1 cellular context compared by ENCODE assay signal in the genomic region with DNA sequence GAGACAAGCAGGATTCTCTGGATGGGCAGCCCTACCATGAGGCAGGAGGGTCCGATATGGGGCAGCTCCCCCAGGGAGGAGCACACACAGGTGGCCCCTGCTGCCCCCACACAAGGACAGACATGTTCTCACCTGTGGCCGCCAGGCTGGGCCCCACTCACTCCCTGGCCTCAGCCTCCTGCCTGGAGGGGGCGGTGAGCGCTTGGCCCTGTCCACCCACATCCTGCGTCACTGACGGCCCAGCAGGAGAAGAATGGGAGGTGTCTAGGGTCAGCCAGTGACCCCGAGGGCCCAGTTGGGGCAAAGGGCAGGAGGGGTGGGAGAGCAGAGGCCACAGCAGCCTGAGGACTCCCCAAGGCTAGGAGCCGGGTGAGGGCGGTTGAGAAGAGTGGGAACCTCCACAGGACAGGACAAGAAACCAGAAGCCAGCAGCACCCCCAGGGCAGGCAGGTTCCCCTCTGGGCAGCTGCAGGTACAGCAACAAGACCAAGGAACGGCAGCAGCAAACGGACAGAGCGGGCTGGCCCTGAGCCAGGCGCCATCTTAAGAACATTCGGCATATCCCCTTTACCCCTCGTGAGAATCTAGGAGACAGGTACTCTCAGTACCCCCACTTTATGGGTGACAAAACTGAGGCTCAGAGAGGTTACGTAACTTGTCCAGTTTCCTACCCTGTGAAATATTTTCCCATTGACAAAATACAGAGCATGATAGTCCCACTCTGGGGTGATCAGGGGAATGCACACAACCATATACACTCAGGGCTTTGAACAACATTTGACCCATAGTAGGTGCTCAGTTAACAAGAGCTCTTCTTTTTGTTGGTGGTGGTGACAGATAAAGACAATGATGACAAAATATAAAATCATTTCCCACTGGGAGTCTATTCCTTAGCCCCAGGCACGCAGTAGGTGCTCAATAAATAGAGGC.
TF ChIP-seq lines count a peak whose summit lies in the region.

No MANE protein-coding gene starts in this region.

TF ChIP-seq in K562, 482 proteins besides CTCF, POLR2A, EP300 and RAD21 (continued from another document and continues in another):
- TF ChIP-seq, protein P1, sequence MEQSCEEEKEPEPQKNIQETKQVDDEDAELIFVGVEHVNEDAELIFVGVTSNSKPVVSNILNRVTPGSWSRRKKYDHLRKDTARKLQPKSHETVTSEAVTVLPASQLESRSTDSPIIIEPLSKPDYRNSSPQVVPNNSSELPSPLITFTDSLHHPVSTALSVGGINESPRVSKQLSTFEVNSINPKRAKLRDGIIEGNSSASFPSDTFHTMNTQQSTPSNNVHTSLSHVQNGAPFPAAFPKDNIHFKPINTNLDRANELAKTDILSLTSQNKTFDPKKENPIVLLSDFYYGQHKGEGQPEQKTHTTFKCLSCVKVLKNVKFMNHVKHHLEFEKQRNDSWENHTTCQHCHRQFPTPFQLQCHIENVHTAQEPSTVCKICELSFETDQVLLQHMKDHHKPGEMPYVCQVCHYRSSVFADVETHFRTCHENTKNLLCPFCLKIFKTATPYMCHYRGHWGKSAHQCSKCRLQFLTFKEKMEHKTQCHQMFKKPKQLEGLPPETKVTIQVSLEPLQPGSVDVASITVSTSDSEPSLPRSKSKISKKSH (CRISPR knock-in tag; IDR thresholded peaks at IDR 0.05), result no peak
- peak; percentile 67 to 80 for TF ChIP-seq KDM1A (IDR thresholded peaks at IDR 0.05)
- TF ChIP-seq ZNF41 (CRISPR knock-in tag; conservative IDR thresholded peaks at IDR 0.05), result no peak
- peak; percentile 57; the same call in 1 of the 2 replicates for TF ChIP-seq HDAC2 (IDR thresholded peaks at IDR 0.05)
- no peak for TF ChIP-seq TCF7 (IDR thresholded peaks at IDR 0.05; ENCODE audit: borderline replicate concordance)
- TF ChIP-seq THRAP3 (IDR thresholded peaks at IDR 0.05; ENCODE audit: borderline replicate concordance), result no peak
- peak; percentile 82 for TF ChIP-seq NFIC (IDR thresholded peaks at IDR 0.05)
- no peak for TF ChIP-seq ZNF143 (CRISPR knock-in tag; IDR thresholded peaks at IDR 0.05)
- TF ChIP-seq, protein P2, sequence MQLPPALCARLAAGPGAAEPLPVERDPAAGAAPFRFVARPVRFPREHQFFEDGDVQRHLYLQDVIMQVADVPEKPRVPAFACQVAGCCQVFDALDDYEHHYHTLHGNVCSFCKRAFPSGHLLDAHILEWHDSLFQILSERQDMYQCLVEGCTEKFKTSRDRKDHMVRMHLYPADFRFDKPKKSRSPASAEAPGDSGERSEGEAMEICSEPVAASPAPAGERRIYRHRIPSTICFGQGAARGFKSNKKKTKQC (CRISPR knock-in tag; IDR thresholded peaks at IDR 0.05), result no peak
- no peak for TF ChIP-seq ZNF384 (IDR thresholded peaks at IDR 0.05; ENCODE audit: low read depth, low read length)
- TF ChIP-seq SETDB1 (IDR thresholded peaks at IDR 0.05; ENCODE audit: low read length), result no peak
- TF ChIP-seq NR4A1 (CRISPR knock-in tag; IDR thresholded peaks at IDR 0.05), result no peak
- TF ChIP-seq NR4A1 (tag; IDR thresholded peaks at IDR 0.05), result no peak
- TF ChIP-seq ZNF444 (CRISPR knock-in tag; IDR thresholded peaks at IDR 0.05), result no peak
- TF ChIP-seq SIX5 (IDR thresholded peaks at IDR 0.05; ENCODE audit: borderline replicate concordance in 1 of 2, insufficient read depth in 1 of 2, low read depth in 1 of 2, low read length in 2 of 2), result no peak
- TF ChIP-seq, protein P3, sequence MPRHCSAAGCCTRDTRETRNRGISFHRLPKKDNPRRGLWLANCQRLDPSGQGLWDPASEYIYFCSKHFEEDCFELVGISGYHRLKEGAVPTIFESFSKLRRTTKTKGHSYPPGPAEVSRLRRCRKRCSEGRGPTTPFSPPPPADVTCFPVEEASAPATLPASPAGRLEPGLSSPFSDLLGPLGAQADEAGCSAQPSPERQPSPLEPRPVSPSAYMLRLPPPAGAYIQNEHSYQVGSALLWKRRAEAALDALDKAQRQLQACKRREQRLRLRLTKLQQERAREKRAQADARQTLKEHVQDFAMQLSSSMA (CRISPR knock-in tag; IDR thresholded peaks at IDR 0.05), result no peak
- TF ChIP-seq, protein P4, sequence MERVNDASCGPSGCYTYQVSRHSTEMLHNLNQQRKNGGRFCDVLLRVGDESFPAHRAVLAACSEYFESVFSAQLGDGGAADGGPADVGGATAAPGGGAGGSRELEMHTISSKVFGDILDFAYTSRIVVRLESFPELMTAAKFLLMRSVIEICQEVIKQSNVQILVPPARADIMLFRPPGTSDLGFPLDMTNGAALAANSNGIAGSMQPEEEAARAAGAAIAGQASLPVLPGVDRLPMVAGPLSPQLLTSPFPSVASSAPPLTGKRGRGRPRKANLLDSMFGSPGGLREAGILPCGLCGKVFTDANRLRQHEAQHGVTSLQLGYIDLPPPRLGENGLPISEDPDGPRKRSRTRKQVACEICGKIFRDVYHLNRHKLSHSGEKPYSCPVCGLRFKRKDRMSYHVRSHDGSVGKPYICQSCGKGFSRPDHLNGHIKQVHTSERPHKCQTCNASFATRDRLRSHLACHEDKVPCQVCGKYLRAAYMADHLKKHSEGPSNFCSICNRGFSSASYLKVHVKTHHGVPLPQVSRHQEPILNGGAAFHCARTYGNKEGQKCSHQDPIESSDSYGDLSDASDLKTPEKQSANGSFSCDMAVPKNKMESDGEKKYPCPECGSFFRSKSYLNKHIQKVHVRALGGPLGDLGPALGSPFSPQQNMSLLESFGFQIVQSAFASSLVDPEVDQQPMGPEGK (CRISPR knock-in tag; IDR thresholded peaks at IDR 0.05; ENCODE audit: borderline replicate concordance), result no peak
- TF ChIP-seq MCM3 (IDR thresholded peaks at IDR 0.05), result no peak
- no peak for TF ChIP-seq SMAD2 (IDR thresholded peaks at IDR 0.05; ENCODE audit: low read depth, low read length)
- TF ChIP-seq TAF9B (IDR thresholded peaks at IDR 0.05; ENCODE audit: partially characterized antibody), result no peak
- no peak for TF ChIP-seq RBM17 (IDR thresholded peaks at IDR 0.05; ENCODE audit: borderline replicate concordance, low read depth, low read length)
- no peak for TF ChIP-seq HNRNPLL (IDR thresholded peaks at IDR 0.05; ENCODE audit: low read depth, low read length, poor library complexity, severe bottlenecking)
- TF ChIP-seq NFE2L1 (tag; IDR thresholded peaks at IDR 0.05; ENCODE audit: borderline replicate concordance, low read depth), result no peak
- TF ChIP-seq, protein P5, sequence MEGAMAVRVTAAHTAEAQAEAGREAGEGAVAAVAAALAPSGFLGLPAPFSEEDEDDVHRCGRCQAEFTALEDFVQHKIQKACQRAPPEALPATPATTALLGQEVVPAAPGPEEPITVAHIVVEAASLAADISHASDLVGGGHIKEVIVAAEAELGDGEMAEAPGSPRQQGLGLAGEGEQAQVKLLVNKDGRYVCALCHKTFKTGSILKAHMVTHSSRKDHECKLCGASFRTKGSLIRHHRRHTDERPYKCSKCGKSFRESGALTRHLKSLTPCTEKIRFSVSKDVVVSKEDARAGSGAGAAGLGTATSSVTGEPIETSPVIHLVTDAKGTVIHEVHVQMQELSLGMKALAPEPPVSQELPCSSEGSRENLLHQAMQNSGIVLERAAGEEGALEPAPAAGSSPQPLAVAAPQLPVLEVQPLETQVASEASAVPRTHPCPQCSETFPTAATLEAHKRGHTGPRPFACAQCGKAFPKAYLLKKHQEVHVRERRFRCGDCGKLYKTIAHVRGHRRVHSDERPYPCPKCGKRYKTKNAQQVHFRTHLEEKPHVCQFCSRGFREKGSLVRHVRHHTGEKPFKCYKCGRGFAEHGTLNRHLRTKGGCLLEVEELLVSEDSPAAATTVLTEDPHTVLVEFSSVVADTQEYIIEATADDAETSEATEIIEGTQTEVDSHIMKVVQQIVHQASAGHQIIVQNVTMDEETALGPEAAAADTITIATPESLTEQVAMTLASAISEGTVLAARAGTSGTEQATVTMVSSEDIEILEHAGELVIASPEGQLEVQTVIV (CRISPR knock-in tag; IDR thresholded peaks at IDR 0.05; ENCODE audit: borderline replicate concordance), result no peak
- peak; percentile 94 for TF ChIP-seq CEBPB (tag; IDR thresholded peaks at IDR 0.05)
- TF ChIP-seq BCOR (IDR thresholded peaks at IDR 0.05), result peak; percentile 89
- peak; percentile 66 for TF ChIP-seq NR2C1 (IDR thresholded peaks at IDR 0.05)
- TF ChIP-seq NR2C1 (tag; IDR thresholded peaks at IDR 0.05), result peak; percentile 80
- TF ChIP-seq, protein P6, sequence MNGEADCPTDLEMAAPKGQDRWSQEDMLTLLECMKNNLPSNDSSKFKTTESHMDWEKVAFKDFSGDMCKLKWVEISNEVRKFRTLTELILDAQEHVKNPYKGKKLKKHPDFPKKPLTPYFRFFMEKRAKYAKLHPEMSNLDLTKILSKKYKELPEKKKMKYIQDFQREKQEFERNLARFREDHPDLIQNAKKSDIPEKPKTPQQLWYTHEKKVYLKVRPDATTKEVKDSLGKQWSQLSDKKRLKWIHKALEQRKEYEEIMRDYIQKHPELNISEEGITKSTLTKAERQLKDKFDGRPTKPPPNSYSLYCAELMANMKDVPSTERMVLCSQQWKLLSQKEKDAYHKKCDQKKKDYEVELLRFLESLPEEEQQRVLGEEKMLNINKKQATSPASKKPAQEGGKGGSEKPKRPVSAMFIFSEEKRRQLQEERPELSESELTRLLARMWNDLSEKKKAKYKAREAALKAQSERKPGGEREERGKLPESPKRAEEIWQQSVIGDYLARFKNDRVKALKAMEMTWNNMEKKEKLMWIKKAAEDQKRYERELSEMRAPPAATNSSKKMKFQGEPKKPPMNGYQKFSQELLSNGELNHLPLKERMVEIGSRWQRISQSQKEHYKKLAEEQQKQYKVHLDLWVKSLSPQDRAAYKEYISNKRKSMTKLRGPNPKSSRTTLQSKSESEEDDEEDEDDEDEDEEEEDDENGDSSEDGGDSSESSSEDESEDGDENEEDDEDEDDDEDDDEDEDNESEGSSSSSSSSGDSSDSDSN (IDR thresholded peaks at IDR 0.05; ENCODE audit: borderline replicate concordance in 1 of 2, low read depth in 2 of 2, low read length in 2 of 2), result no peak
- TF ChIP-seq STAT5A (IDR thresholded peaks at IDR 0.05; ENCODE audit: borderline replicate concordance, low read length), result no peak
- TF ChIP-seq CSDE1 (IDR thresholded peaks at IDR 0.05), result no peak
- TF ChIP-seq ETV1 (tag; conservative IDR thresholded peaks at IDR 0.05; ENCODE audit: low read depth), result no peak
- no peak for TF ChIP-seq TOE1 (IDR thresholded peaks at IDR 0.05; ENCODE audit: borderline replicate concordance)
- TF ChIP-seq TOE1 (CRISPR knock-in tag; IDR thresholded peaks at IDR 0.05; ENCODE audit: borderline replicate concordance, low read depth), result no peak
- TF ChIP-seq MCM5 (IDR thresholded peaks at IDR 0.05; ENCODE audit: low read depth), result no peak
- peak; percentile 65 for TF ChIP-seq RBM25 (IDR thresholded peaks at IDR 0.05; ENCODE audit: low read depth, low read length, severe bottlenecking)
- no peak for TF ChIP-seq NFE2 (IDR thresholded peaks at IDR 0.05; ENCODE audit: low read depth)
- no peak for TF ChIP-seq RBM34 (IDR thresholded peaks at IDR 0.05; ENCODE audit: borderline replicate concordance, insufficient read depth, low read length)
- peak; percentile 55; the same call in 1 of the 2 replicates for TF ChIP-seq CREB1 (IDR thresholded peaks at IDR 0.05)
- no peak for TF ChIP-seq CREB1 (CRISPR knock-in tag; IDR thresholded peaks at IDR 0.05)
- TF ChIP-seq ZNF583 (CRISPR knock-in tag; IDR thresholded peaks at IDR 0.05), result no peak
- TF ChIP-seq MYNN (IDR thresholded peaks at IDR 0.05), result no peak
- TF ChIP-seq MYNN (CRISPR knock-in tag; IDR thresholded peaks at IDR 0.05), result no peak
- TF ChIP-seq FIP1L1 (IDR thresholded peaks at IDR 0.05; ENCODE audit: low read depth, low read length, poor library complexity, severe bottlenecking), result no peak
- TF ChIP-seq NR2C2 (CRISPR knock-in tag; IDR thresholded peaks at IDR 0.05), result no peak
- TF ChIP-seq NR2C2 (tag; IDR thresholded peaks at IDR 0.05), result peak; percentile 69
- TF ChIP-seq ZKSCAN1 (IDR thresholded peaks at IDR 0.05; ENCODE audit: low read depth, low read length), result peak; percentile 94
- TF ChIP-seq HMGN3 (IDR thresholded peaks at IDR 0.05; ENCODE audit: borderline replicate concordance, extremely low read depth, insufficient read length, low read depth, low read length), result no peak
- no peak for TF ChIP-seq ZNF75A (CRISPR knock-in tag; IDR thresholded peaks at IDR 0.05)
- no peak for TF ChIP-seq ZNF408 (CRISPR knock-in tag; IDR thresholded peaks at IDR 0.05; ENCODE audit: low read depth)
- TF ChIP-seq, protein P7, sequence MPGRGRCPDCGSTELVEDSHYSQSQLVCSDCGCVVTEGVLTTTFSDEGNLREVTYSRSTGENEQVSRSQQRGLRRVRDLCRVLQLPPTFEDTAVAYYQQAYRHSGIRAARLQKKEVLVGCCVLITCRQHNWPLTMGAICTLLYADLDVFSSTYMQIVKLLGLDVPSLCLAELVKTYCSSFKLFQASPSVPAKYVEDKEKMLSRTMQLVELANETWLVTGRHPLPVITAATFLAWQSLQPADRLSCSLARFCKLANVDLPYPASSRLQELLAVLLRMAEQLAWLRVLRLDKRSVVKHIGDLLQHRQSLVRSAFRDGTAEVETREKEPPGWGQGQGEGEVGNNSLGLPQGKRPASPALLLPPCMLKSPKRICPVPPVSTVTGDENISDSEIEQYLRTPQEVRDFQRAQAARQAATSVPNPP (IDR thresholded peaks at IDR 0.05; ENCODE audit: borderline replicate concordance, insufficient read depth, insufficient read length), result no peak
- TF ChIP-seq, protein P8, sequence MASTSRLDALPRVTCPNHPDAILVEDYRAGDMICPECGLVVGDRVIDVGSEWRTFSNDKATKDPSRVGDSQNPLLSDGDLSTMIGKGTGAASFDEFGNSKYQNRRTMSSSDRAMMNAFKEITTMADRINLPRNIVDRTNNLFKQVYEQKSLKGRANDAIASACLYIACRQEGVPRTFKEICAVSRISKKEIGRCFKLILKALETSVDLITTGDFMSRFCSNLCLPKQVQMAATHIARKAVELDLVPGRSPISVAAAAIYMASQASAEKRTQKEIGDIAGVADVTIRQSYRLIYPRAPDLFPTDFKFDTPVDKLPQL (IDR thresholded peaks at IDR 0.05; ENCODE audit: extremely low read depth, insufficient read length), result no peak
- TF ChIP-seq CREM (IDR thresholded peaks at IDR 0.05; ENCODE audit: low read depth), result peak; percentile 80
- TF ChIP-seq, protein P9, sequence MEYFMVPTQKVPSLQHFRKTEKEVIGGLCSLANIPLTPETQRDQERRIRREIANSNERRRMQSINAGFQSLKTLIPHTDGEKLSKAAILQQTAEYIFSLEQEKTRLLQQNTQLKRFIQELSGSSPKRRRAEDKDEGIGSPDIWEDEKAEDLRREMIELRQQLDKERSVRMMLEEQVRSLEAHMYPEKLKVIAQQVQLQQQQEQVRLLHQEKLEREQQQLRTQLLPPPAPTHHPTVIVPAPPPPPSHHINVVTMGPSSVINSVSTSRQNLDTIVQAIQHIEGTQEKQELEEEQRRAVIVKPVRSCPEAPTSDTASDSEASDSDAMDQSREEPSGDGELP (CRISPR knock-in tag; IDR thresholded peaks at IDR 0.05; ENCODE audit: borderline replicate concordance), result 0 out of 2 replicates have a peak, but pooled peaks have one; percentile 11
- TF ChIP-seq TFAM (CRISPR knock-in tag; conservative IDR thresholded peaks at IDR 0.05), result no peak
- TF ChIP-seq, protein P10, sequence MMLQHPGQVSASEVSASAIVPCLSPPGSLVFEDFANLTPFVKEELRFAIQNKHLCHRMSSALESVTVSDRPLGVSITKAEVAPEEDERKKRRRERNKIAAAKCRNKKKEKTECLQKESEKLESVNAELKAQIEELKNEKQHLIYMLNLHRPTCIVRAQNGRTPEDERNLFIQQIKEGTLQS (IDR thresholded peaks at IDR 0.05), result no peak
- TF ChIP-seq, protein P10 (CRISPR knock-in tag; conservative IDR thresholded peaks at IDR 0.05), result no peak
